In genomic region chr6:126035764-126036163, GRCh38 we compare ENCODE assay signal across 13 cellular contexts. TPM values are rescaled to one million over a fixed set of nuclear protein-coding genes. Genes with fewer than 3 reads are reported as not detected.
DNase-seq lines count a peak whose midpoint lies in the region; ATAC-seq and TF ChIP-seq lines count a peak whose summit lies in the region.
"Had no signal": no experiment of that assay in that cellular context is flagged by ENCODE, and none has a peak within 500 bp of the region (broad histone marks: within the 10 kb centered on the region; RNA-seq: fewer than 3 reads in every experiment).

No MANE protein-coding gene starts in this region.

- no peak for TF ChIP-seq POLR2A in ovary (IDR thresholded peaks at IDR 0.05)

- H3K27me3 ChIP-seq in GM23338 (ENCODE audit: insufficient read depth) (no peaks in the 10 kb centered on the region), ovary (no peaks in the 10 kb centered on the region)

- H3K27ac ChIP-seq in GM23338 (ENCODE audit: low read depth) (no peak overlapping the region), ovary (no peak overlapping the region)

- H3F3A ChIP-seq in GM23338 (replicated peaks; ENCODE audit: low read depth): no peaks in the 10 kb centered on the region

- no peak overlapping the region for H3K4me2 ChIP-seq in GM23338

- H3K27ac Mint-ChIP-seq in GM23338: no peak overlapping the region
- peak overlapping the region; percentile 55 for H3K27ac Mint-ChIP-seq in activated T-helper 17 cell treated with anti-CD3 and anti-CD28 coated beads, Interleukin-2, amount 50 U/mL, for 72 hours
- H3K27ac Mint-ChIP-seq: CD14-positive monocyte; CD8-positive, alpha-beta T cell had no signal

- H3K36me3 Mint-ChIP-seq in GM23338 (ENCODE audit: low read depth): peaks cover 23% of the 10 kb centered on the region
- H3K36me3 Mint-ChIP-seq in activated T-helper 17 cell treated with anti-CD3 and anti-CD28 coated beads, Interleukin-2, amount 50 U/mL, for 72 hours (ENCODE audit: low read depth): peaks cover 96% of the 10 kb centered on the region

- H3K9me3 ChIP-seq in ovary: no peaks in the 10 kb centered on the region

- H4K20me1 ChIP-seq in GM23338 (replicated peaks; ENCODE audit: insufficient read depth): no peaks in the 10 kb centered on the region; the same call in 1 of the 2 replicates

- no peaks in the 10 kb centered on the region for H3K36me3 ChIP-seq in GM23338 (ENCODE audit: insufficient read depth)
- H3K36me3 ChIP-seq in ovary: no peaks in the 10 kb centered on the region

- 92 to 96% (median 95%) methylated on average over 2 of the region's 2 CpGs for WGBS in ovary, 3 donors

- H3K4me3 ChIP-seq in GM23338 (no peak overlapping the region), ovary (no peak overlapping the region)

- no peaks in the 10 kb centered on the region for H3K27me3 Mint-ChIP-seq in GM23338 (ENCODE audit: insufficient read depth, low read depth, poor library complexity)
- no peaks in the 10 kb centered on the region for H3K27me3 Mint-ChIP-seq in activated T-helper 17 cell treated with anti-CD3 and anti-CD28 coated beads, Interleukin-2, amount 50 U/mL, for 72 hours

- TF ChIP-seq EP300 in ovary (IDR thresholded peaks at IDR 0.05): no peak

- H3K4me1 ChIP-seq in GM23338 (ENCODE audit: insufficient read depth) (no peaks in the 10 kb centered on the region), ovary (ENCODE audit: insufficient read depth) (peaks cover 2% of the 10 kb centered on the region)

- no peaks in the 10 kb centered on the region for H3K9me3 Mint-ChIP-seq in GM23338
- no peaks in the 10 kb centered on the region for H3K9me3 Mint-ChIP-seq in activated T-helper 17 cell treated with anti-CD3 and anti-CD28 coated beads, Interleukin-2, amount 50 U/mL, for 72 hours
- H3K9me3 Mint-ChIP-seq: CD8-positive, alpha-beta T cell had no signal

- intact Hi-C loops in ovary (cut with DNase I): no loop called here

- no peak overlapping the region for H2AFZ ChIP-seq in GM23338

- H3K4me1 Mint-ChIP-seq in GM23338: peaks cover 4% of the 10 kb centered on the region; the same call in 1 of the 3 replicates
- H3K4me1 Mint-ChIP-seq in activated T-helper 17 cell treated with anti-CD3 and anti-CD28 coated beads, Interleukin-2, amount 50 U/mL, for 72 hours: peaks cover 4% of the 10 kb centered on the region

- DNase-seq in GM23338 (ENCODE audit: low spot score) (no peak), iPS-NIHi11 (ENCODE audit: low spot score) (peak; percentile 7), SW480 (ENCODE audit: low spot score) (no peak), ovary (no peak)
- DNase-seq: CD8-positive, alpha-beta T cell; COR-L47; DND-41; GDM1 had no signal

- no peak for TF ChIP-seq CTCF in GM23338 (conservative IDR thresholded peaks at IDR 0.05; ENCODE audit: low read depth in 2 of 2)
- TF ChIP-seq CTCF in ovary (IDR thresholded peaks at IDR 0.05): no peak

- no peaks in the 10 kb centered on the region for H3K79me2 ChIP-seq in GM23338 (replicated peaks; ENCODE audit: insufficient read depth)

- ATAC-seq in GM23338: peak; percentile 72
- no peak for ATAC-seq in activated T-helper 17 cell treated with anti-CD3 and anti-CD28 coated beads, Interleukin-2, amount 50 U/mL, for 72 hours (replicated peaks)
- ATAC-seq in GM18909 (IDR thresholded peaks at IDR 0.05; ENCODE audit: poor library complexity, unreplicated experiment): no peak
- no peak for ATAC-seq in HG03521 (IDR thresholded peaks at IDR 0.05; ENCODE audit: unreplicated experiment)
- ATAC-seq: CD8-positive, alpha-beta T cell; HCT116 had no signal

- H3K4me3 Mint-ChIP-seq in GM23338: no peak overlapping the region
- no peak overlapping the region for H3K4me3 Mint-ChIP-seq in activated T-helper 17 cell treated with anti-CD3 and anti-CD28 coated beads, Interleukin-2, amount 50 U/mL, for 72 hours
- H3K4me3 Mint-ChIP-seq: CD14-positive monocyte; CD8-positive, alpha-beta T cell had no signal

- no peaks in the 10 kb centered on the region for H3K9me2 ChIP-seq in GM23338 (ENCODE audit: insufficient read depth)

TF ChIP-seq in GM23338, 12 proteins besides CTCF, POLR2A, EP300 and RAD21 (continues in another document):
- TF ChIP-seq STAT1 (IDR thresholded peaks at IDR 0.05; ENCODE audit: unreplicated experiment): no peak
- no peak for TF ChIP-seq JUNB (IDR thresholded peaks at IDR 0.05; ENCODE audit: unreplicated experiment)
- TF ChIP-seq EZH2phosphoT487 (IDR thresholded peaks at IDR 0.05; ENCODE audit: unreplicated experiment): no peak
- no peak for TF ChIP-seq POLR2AphosphoS5 (IDR thresholded peaks at IDR 0.05; ENCODE audit: low read depth)
- no peak for TF ChIP-seq CREB1 (CRISPR knock-in tag; IDR thresholded peaks at IDR 0.05; ENCODE audit: low read depth)
- TF ChIP-seq REST (IDR thresholded peaks at IDR 0.05; ENCODE audit: unreplicated experiment): no peak
- no peak for TF ChIP-seq ZNF114 (CRISPR knock-in tag; IDR thresholded peaks at IDR 0.05)

RNA-seq across cellular contexts. Expression of gene TRMT11, which starts 49.4 kb away (rescaled TPM):
- total RNA-seq in GM23338 (2014; rRNA removed; shearing (Covaris generic)): 44.5 and 49.5 TPM in 2 replicates
- polyA plus RNA-seq in GM23338 (2016; fragmentation: Nextera tagmentation; extraction: Ambion mirVana) (41.9 and 50.9 TPM in 2 replicates), ovary (10 to 100 TPM; 10.7 to 15.6 TPM)
- total RNA-seq in activated T-helper 17 cell treated with anti-CD3 and anti-CD28 coated beads, Interleukin-2, amount 50 U/mL, for 72 hours: 10 to 100 TPM; 39.5 to 44.1 TPM
- total RNA-seq in ovary: 10 to 100 TPM; 20.5 to 29.9 (median 24.2) TPM
